28 cellular contexts compared by ENCODE assay signal in genomic region chr11:1237851-1238250, GRCh38. TPM values are rescaled to one million over a fixed set of nuclear protein-coding genes. Genes with fewer than 3 reads are reported as not detected.
DNase-seq lines count a peak whose midpoint lies in the region; ATAC-seq, FAIRE-seq and TF ChIP-seq lines count a peak whose summit lies in the region.
"Had no signal": no experiment of that assay in that cellular context is flagged by ENCODE, and none has a peak within 500 bp of the region (broad histone marks: within the 10 kb centered on the region; RNA-seq: fewer than 3 reads in every experiment).

No MANE protein-coding gene starts in this region.

- H3K4me2 ChIP-seq in osteoblast (ENCODE audit: insufficient read depth, low read length), result no peak overlapping the region
- H3K4me2 ChIP-seq: A549; BLaER1 treated with 17β-estradiol and CSF1 and Interleukin-3, amounts not matched to agents 10 nM and 100 nM; GM23338 had no signal

- DNase-seq in left ventricle myocardium superior (peak; percentile 15), left cardiac atrium (no peak), chondrocyte (ENCODE audit: low spot score) (peak; percentile 82), kidney (peak; percentile 46), osteoblast (ENCODE audit: insufficient read length, low spot score, missing footprints) (peak; percentile 85), NCI-H1105 (lab: John Stamatoyannopoulos, UW) (no peak), right lobe of liver (no peak)
- no peak for DNase-seq in activated CD4-positive, CD25-positive, alpha-beta regulatory T cell (lab: John Stamatoyannopoulos, UW)
- DNase-seq: ACHN; AML-193; BE2C; CD4-positive, alpha-beta T cell; CD8-positive, alpha-beta memory T cell; DMS53; DMS79 treated with DMSO at 0.1 percent for 48 hours; GF-D8; HFFc6 had no signal

- H3K27me3 Mint-ChIP-seq in chondrocyte (ENCODE audit: low read depth), result peaks cover 2% of the 10 kb centered on the region
- H3K27me3 Mint-ChIP-seq: CD4-positive, alpha-beta T cell; CD8-positive, alpha-beta memory T cell had no signal

- H3K4me1 ChIP-seq in kidney (ENCODE audit: control insufficient read depth in 1 of 2, insufficient read depth in 1 of 2, low read depth in 1 of 2, low read length in 2 of 2), result no peaks in the 10 kb centered on the region
- H3K4me1 ChIP-seq in osteoblast (ENCODE audit: insufficient read depth, low read length), result no peaks in the 10 kb centered on the region
- no peaks in the 10 kb centered on the region for H3K4me1 ChIP-seq in right lobe of liver
- H3K4me1 ChIP-seq: BE2C, HAP-1 had no signal

- H3K4me1 Mint-ChIP-seq in chondrocyte (ENCODE audit: low read depth), result no peaks in the 10 kb centered on the region
- H3K4me1 Mint-ChIP-seq: CD14-positive monocyte; CD8-positive, alpha-beta memory T cell; GM23338 had no signal

- H3K27me3 ChIP-seq in osteoblast (ENCODE audit: insufficient read depth, low read length) (no peaks in the 10 kb centered on the region), right lobe of liver (no peaks in the 10 kb centered on the region)

- H3K4me3 Mint-ChIP-seq in chondrocyte (ENCODE audit: unreplicated experiment), result no peak overlapping the region
- H3K4me3 Mint-ChIP-seq: CD14-positive monocyte; CD4-positive, alpha-beta T cell; CD8-positive, alpha-beta memory T cell; GM23338; HFFc6 had no signal

- no peaks in the 10 kb centered on the region for H3K36me3 ChIP-seq in kidney (ENCODE audit: control insufficient read depth in 1 of 2, insufficient read depth in 2 of 2, low read length in 2 of 2)
- no peaks in the 10 kb centered on the region for H3K36me3 ChIP-seq in osteoblast (ENCODE audit: insufficient read depth, low read length)
- no peaks in the 10 kb centered on the region for H3K36me3 ChIP-seq in right lobe of liver
- H3K36me3 ChIP-seq: BE2C; BLaER1 treated with 17β-estradiol and CSF1 and Interleukin-3, amounts not matched to agents 10 nM and 100 nM; HAP-1 had no signal

- no CpG with 5 or more reads among the region's 10 CpGs for WGBS in right lobe of liver (ENCODE audit: insufficient coverage, low coverage, low lambda C conversion rate, missing lambda C conversion rate)

- no peaks in the 10 kb centered on the region for H3K79me2 ChIP-seq in osteoblast (ENCODE audit: insufficient read depth, low read length)

- no peaks in the 10 kb centered on the region for H3K9me3 Mint-ChIP-seq in chondrocyte (ENCODE audit: low read depth)
- H3K9me3 Mint-ChIP-seq: CD4-positive, alpha-beta T cell; CD8-positive, alpha-beta memory T cell had no signal

- H3K9ac ChIP-seq in kidney (ENCODE audit: low read length in 2 of 2), result no peak overlapping the region
- H3K9ac ChIP-seq: BLaER1 treated with 17β-estradiol and CSF1 and Interleukin-3, amounts not matched to agents 10 nM and 100 nM had no signal

- no peak for FAIRE-seq in kidney (lab: Jason Lieb, UNC)
- FAIRE-seq: A549, D721Med, GM12891, GM18507 had no signal

- no peaks in the 10 kb centered on the region for H3K9me3 ChIP-seq in kidney (ENCODE audit: control insufficient read depth in 1 of 2, low read length in 2 of 2)
- no peaks in the 10 kb centered on the region for H3K9me3 ChIP-seq in osteoblast (ENCODE audit: low read depth, low read length)
- H3K9me3 ChIP-seq in right lobe of liver, result no peaks in the 10 kb centered on the region
- H3K9me3 ChIP-seq: A549, BE2C, HAP-1 had no signal

- H3K4me3 ChIP-seq in kidney (ENCODE audit: low read length in 2 of 2), result no peak overlapping the region
- no peak overlapping the region for H3K4me3 ChIP-seq in osteoblast (ENCODE audit: insufficient read depth, low read length)
- H3K4me3 ChIP-seq in right lobe of liver, result no peak overlapping the region
- H3K4me3 ChIP-seq: A549; BLaER1 treated with 17β-estradiol and CSF1 and Interleukin-3, amounts not matched to agents 10 nM and 100 nM; GM23338; HAP-1 had no signal

- TF ChIP-seq CTCF in chondrocyte (IDR thresholded peaks at IDR 0.05) (no peak), kidney (IDR thresholded peaks at IDR 0.05; ENCODE audit: borderline replicate concordance, extremely low read depth, insufficient read depth) (no peak), osteoblast (IDR thresholded peaks at IDR 0.05; ENCODE audit: extremely low read depth, low read depth, low read length) (no peak), right lobe of liver (IDR thresholded peaks at IDR 0.05) (no peak)

- no peaks in the 10 kb centered on the region for H4K20me1 ChIP-seq in osteoblast (ENCODE audit: insufficient read depth, low read length)

- no peak overlapping the region for H3K27ac Mint-ChIP-seq in chondrocyte (ENCODE audit: unreplicated experiment)
- H3K27ac Mint-ChIP-seq: CD4-positive, alpha-beta T cell; CD8-positive, alpha-beta memory T cell; GM23338; HFFc6 had no signal

- intact Hi-C loops in left ventricle myocardium superior (cut with micrococcal nuclease) (no loop called here), left cardiac atrium (cut with DNase I) (no loop called here), kidney (cut with DNase I) (no loop called here), right lobe of liver (cut with DNase I) (no loop called here)

- no peak for TF ChIP-seq POLR2A in right lobe of liver (IDR thresholded peaks at IDR 0.05)

- ATAC-seq in left ventricle myocardium superior, result no peak
- ATAC-seq in left cardiac atrium, result no peak
- ATAC-seq in right lobe of liver, result no peak
- ATAC-seq: A549 had no signal

- no peaks in the 10 kb centered on the region for H3K36me3 Mint-ChIP-seq in chondrocyte (ENCODE audit: low read depth)
- H3K36me3 Mint-ChIP-seq: CD14-positive monocyte; CD8-positive, alpha-beta memory T cell had no signal

- H2AFZ ChIP-seq in osteoblast (ENCODE audit: low read length), result no peak overlapping the region
- H2AFZ ChIP-seq: GM23338 had no signal

- H3K27ac ChIP-seq in kidney (ENCODE audit: low read depth in 2 of 2, low read length in 2 of 2) (no peak overlapping the region), osteoblast (ENCODE audit: low read depth, low read length) (no peak overlapping the region), right lobe of liver (no peak overlapping the region)
- H3K27ac ChIP-seq: A549; BLaER1 treated with 17β-estradiol and CSF1 and Interleukin-3, amounts not matched to agents 10 nM and 100 nM had no signal

RNA-seq across cellular contexts. Expression of gene MUC5B, which starts 15.0 kb away (rescaled TPM):
- total RNA-seq in left ventricle myocardium superior (not detected), left cardiac atrium (not detected), chondrocyte (not detected in 3 replicates), kidney (0.38 TPM), osteoblast (not detected in 2 replicates), right lobe of liver (1 to 10 TPM in 2 of 6 experiments, under 1 TPM in 4; 0.06 to 3.7 (median 0.78) TPM)
- not detected for polyA plus RNA-seq in kidney (ENCODE audit: insufficient read depth, low read depth, low replicate concordance)
- total RNA-seq: CD4-positive, alpha-beta T cell; CD8-positive, alpha-beta memory T cell; Daoy; G401; H4; HFFc6 had no signal
- polyA plus RNA-seq: CD14-positive monocyte; CD8-positive, alpha-beta memory T cell had no signal

Comparison
In these comparisons a context has a peak if more than half of its experiments do, and no peak if none do; other contexts are left out.
1. DNase-seq: peak in left ventricle myocardium superior (single experiment), chondrocyte (single experiment), kidney (single experiment) and osteoblast (single experiment); none in left cardiac atrium (single experiment), NCI-H1105 (single experiment), activated CD4-positive, CD25-positive, alpha-beta regulatory T cell (0 of 4) and right lobe of liver (0 of 3).